1 cellular context compared by ENCODE assay signal in the genomic region with DNA sequence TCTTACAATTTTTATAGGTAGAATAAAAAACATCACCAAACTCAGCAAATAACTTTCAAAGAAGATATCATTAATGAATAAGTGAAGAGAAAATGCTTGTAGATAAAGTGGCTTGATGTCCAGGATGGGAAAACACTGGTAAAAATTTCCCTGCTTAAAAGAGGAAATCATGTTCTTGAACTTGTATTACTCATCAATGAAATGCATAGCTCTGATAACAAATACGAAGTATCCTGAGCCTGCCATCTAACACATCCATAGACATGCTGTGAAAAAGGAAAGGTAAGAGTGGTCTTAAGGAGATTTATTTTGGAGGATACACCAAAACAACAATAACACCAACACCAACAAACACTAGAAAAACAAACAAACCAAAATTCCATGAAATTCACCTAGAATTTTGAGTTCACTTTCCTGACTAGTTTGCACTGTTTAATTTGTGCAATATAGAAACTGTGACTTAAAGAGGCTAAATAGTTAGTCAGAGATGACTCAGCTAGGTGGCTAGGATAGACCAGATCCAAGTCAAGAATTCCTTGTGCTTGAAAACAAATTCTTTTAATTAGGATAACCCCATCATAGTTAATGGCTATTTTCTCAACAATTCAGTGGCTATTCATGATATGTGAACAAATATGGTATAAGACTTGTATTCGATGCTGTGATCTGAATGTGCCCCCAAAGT.
TF ChIP-seq lines count a peak whose summit lies in the region.

No MANE protein-coding gene starts in this region.

TF ChIP-seq in A549, 52 proteins besides CTCF, POLR2A, EP300 and RAD21 (continued from another document):
- no peak for TF ChIP-seq MAX (IDR thresholded peaks at IDR 0.05)
- no peak for TF ChIP-seq RNF2 (IDR thresholded peaks at IDR 0.05; ENCODE audit: borderline replicate concordance, low read depth)
- no peak for TF ChIP-seq PBX3 (IDR thresholded peaks at IDR 0.05)
- TF ChIP-seq EHF (CRISPR knock-in tag; IDR thresholded peaks at IDR 0.05) = no peak
- no peak for TF ChIP-seq CBX2 (IDR thresholded peaks at IDR 0.05; ENCODE audit: borderline replicate concordance, low read depth)
- TF ChIP-seq MYC (IDR thresholded peaks at IDR 0.05; ENCODE audit: borderline replicate concordance, low read length) = no peak
- TF ChIP-seq ATOH8 (CRISPR knock-in tag; IDR thresholded peaks at IDR 0.05; ENCODE audit: low read depth) = no peak
TF ChIP-seq in A549: peak in this region for 3.
